Comparison of ENCODE assay signal across 13 cellular contexts in the genomic region with DNA sequence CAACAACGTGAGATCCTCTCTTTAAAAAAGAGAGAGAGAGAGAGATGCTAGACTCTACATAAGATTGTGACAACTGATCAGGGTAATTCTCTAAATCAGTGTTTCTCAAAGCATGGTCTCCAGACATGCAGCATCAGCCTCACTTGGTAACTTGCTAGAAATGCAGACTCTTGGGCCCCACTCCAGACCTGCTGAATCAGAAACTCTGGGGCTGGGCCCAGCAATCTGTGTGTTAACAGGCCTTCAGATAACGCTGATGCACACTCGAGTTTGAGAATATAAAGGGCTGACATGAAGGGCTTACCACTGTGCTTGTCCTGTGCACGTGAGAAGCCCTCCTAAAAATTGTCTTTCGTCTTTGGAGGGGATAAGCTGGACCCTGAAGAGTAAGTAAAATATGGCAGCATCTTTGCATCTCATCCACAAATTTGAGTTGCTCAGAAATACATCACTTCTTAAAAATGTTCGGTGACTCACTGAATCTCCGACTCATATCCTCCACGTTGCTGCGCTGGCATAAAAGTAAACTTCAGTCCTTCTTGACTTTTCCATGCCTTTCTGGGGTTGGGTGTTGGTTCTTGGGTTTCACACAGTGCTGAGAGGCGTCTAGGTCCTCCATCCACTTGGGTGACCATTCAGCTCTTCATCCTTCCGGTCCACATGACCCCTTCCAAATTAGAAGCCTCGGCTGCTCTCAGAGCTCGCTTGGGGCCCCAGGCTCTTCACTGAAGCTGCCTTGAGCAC. TPM values are rescaled to one million over a fixed set of nuclear protein-coding genes. Genes with fewer than 3 reads are reported as not detected.
DNase-seq lines count a peak whose midpoint lies in the region; ATAC-seq and TF ChIP-seq lines count a peak whose summit lies in the region.
"Had no signal": no experiment of that assay in that cellular context is flagged by ENCODE, and none has a peak within 500 bp of the region (broad histone marks: within the 10 kb centered on the region; RNA-seq: fewer than 3 reads in every experiment).

No MANE protein-coding gene starts in this region.

- peaks cover 64% of the 10 kb centered on the region for H3K4me1 Mint-ChIP-seq in activated T-cell treated with anti-CD3 and anti-CD28 coated beads, Interleukin-2, amount 50 U/mL, for 4 hours (ENCODE audit: low read depth)

- CTCF ChIA-PET in AG04450 (lab: Charles Lee): interaction anchor here (1.3 to 4.1 kb wide), 4 partner anchors 7 to 198 kb away, joined by 3 to 27 read pairs (median 16); no protein-coding TSS in a partner anchor

- H2AFZ ChIP-seq in GM23248: peak overlapping the region; percentile 73

- peak; percentile 69 to 72 for ATAC-seq in activated T-cell treated with anti-CD3 and anti-CD28 coated beads, Interleukin-2, amount 50 U/mL, for 4 hours
- no peak for ATAC-seq in HG03135 (IDR thresholded peaks at IDR 0.05; ENCODE audit: unreplicated experiment)
- no peak for ATAC-seq in GM21526 (IDR thresholded peaks at IDR 0.05; ENCODE audit: low FRiP score, unreplicated experiment)
- ATAC-seq: heart left ventricle had no signal

- in situ Hi-C loops in GM23248 (cut with MboI) (no loop called here), G401 (cut with HindIII; ENCODE audit: low sequenced_read_pairs) (no loop called here)

- TF ChIP-seq CTCF in AG04450 (IDR thresholded peaks at IDR 0.05; ENCODE audit: low read depth, low read length) (no peak), fibroblast of villous mesenchyme (IDR thresholded peaks at IDR 0.05; ENCODE audit: insufficient read depth, low read depth, low read length) (no peak)

- WGBS in GM23248 (ENCODE audit: low coverage in 1 of 2, low lambda C conversion rate in 2 of 2, missing lambda C conversion rate in 2 of 2), 2 experiments: 21 to 23% methylated on average over 13 of the region's 13 CpGs

- no peaks in the 10 kb centered on the region for H3K9me3 Mint-ChIP-seq in activated T-cell treated with anti-CD3 and anti-CD28 coated beads, Interleukin-2, amount 50 U/mL, for 4 hours

- peaks cover 39% of the 10 kb centered on the region for H3K4me1 ChIP-seq in GM23248 (ENCODE audit: insufficient read depth)
- H3K4me1 ChIP-seq: adrenal gland had no signal

- no peaks in the 10 kb centered on the region for H3K36me3 Mint-ChIP-seq in activated T-cell treated with anti-CD3 and anti-CD28 coated beads, Interleukin-2, amount 50 U/mL, for 4 hours (ENCODE audit: insufficient read depth)

- no peaks in the 10 kb centered on the region for H4K20me1 ChIP-seq in GM23248 (ENCODE audit: insufficient read depth)

- peak overlapping the region; percentile 59 for H3K4me2 ChIP-seq in GM23248 (ENCODE audit: unreplicated experiment)

- H3F3A ChIP-seq in GM23248 (ENCODE audit: insufficient read depth): peaks cover 19% of the 10 kb centered on the region

- no peaks in the 10 kb centered on the region for H3K9me2 ChIP-seq in GM23248 (ENCODE audit: insufficient read depth)

- H3K27me3 ChIP-seq in AG04450 (ENCODE audit: control insufficient read depth, insufficient read depth, low read length) (no peaks in the 10 kb centered on the region), GM23248 (replicated peaks; ENCODE audit: insufficient read depth) (no peaks in the 10 kb centered on the region)
- H3K27me3 ChIP-seq: adrenal gland, heart left ventricle had no signal

- H3K4me3 Mint-ChIP-seq in activated T-cell treated with anti-CD3 and anti-CD28 coated beads, Interleukin-2, amount 50 U/mL, for 4 hours: no peak overlapping the region

- H3K9me3 ChIP-seq in AG04450 (ENCODE audit: control insufficient read depth, insufficient read depth, low read length) (no peaks in the 10 kb centered on the region), GM23248 (ENCODE audit: low read depth) (no peaks in the 10 kb centered on the region)
- H3K9me3 ChIP-seq: adrenal gland had no signal

- DNase-seq in AG04450 (ENCODE audit: low read depth, low spot score): peak; percentile 62
- peak; percentile 94 for DNase-seq in GM23248
- peak; percentile 35 for DNase-seq in activated T-cell treated with anti-CD3 and anti-CD28 coated beads, Interleukin-2, amount 50 U/mL, for 4 hours
- peak; percentile 52 for DNase-seq in fibroblast of villous mesenchyme (ENCODE audit: low read depth)
- DNase-seq in G401 (ENCODE audit: low spot score): no peak
- DNase-seq in DMS114 treated with DMSO at 0.1 percent for 48 hours (lab: John Stamatoyannopoulos, UW; ENCODE audit: unreplicated experiment): no peak
- DNase-seq: adrenal gland, heart left ventricle, Kasumi-1, NCI-H774, T-helper 9 cell had no signal

- POLR2A ChIA-PET in AG04450 (lab: Yijun Ruan, JAX): interaction anchor here (0.6 to 2.0 kb wide), 2 partner anchors 26 to 450 kb away, joined by 4 to 6 read pairs; a partner anchor contains a TSS

- no peak overlapping the region for H3K4me3 ChIP-seq in AG04450 (ENCODE audit: low read depth, low read length)
- 0 out of 2 replicates have a peak overlapping the region, but pooled peaks have one; percentile 6 for H3K4me3 ChIP-seq in GM23248
- H3K4me3 ChIP-seq in fibroblast of villous mesenchyme (ENCODE audit: low read depth, low read length): no peak overlapping the region
- H3K4me3 ChIP-seq: adrenal gland, heart left ventricle had no signal

- H3K27ac ChIP-seq in AG04450 (ENCODE audit: low read depth, low read length): peak overlapping the region; percentile 96
- peak overlapping the region; percentile 96 for H3K27ac ChIP-seq in GM23248
- H3K27ac ChIP-seq: adrenal gland, heart left ventricle had no signal

- H3K36me3 ChIP-seq in GM23248 (ENCODE audit: low read depth): no peaks in the 10 kb centered on the region
- H3K36me3 ChIP-seq: adrenal gland, heart left ventricle had no signal

- no peaks in the 10 kb centered on the region for H3K27me3 Mint-ChIP-seq in activated T-cell treated with anti-CD3 and anti-CD28 coated beads, Interleukin-2, amount 50 U/mL, for 4 hours (ENCODE audit: low read depth)

- H3K9ac ChIP-seq in GM23248: peak overlapping the region; percentile 67

- H3K79me2 ChIP-seq in GM23248 (ENCODE audit: insufficient read depth): no peaks in the 10 kb centered on the region

RNA-seq across cellular contexts. Expression of a gene that starts 26.1 kb away (rescaled TPM):
- polyA plus RNA-seq in AG04450 (2011; rRNA removed): 2.5 and 2.8 TPM in 2 replicates
- 4.2 and 5.4 TPM in 2 replicates for polyA minus RNA-seq in AG04450 (2011; rRNA and poly(A)+ RNA removed)
- total RNA-seq in GM23248 (2014; rRNA removed; shearing (Covaris generic)): 1.8 and 2.5 TPM in 2 replicates
- polyA plus RNA-seq in GM23248 (2016; fragmentation: Nextera tagmentation; extraction: Ambion mirVana): 2.2 and 3.5 TPM in 2 replicates
- total RNA-seq in activated T-cell treated with anti-CD3 and anti-CD28 coated beads, Interleukin-2, amount 50 U/mL, for 4 hours: 10 to 100 TPM in 1 of 3 donors, 1 to 10 TPM in 2; 8.8 to 10.7 (median 8.9) TPM
- 3.2 and 3.9 TPM in 2 replicates for total RNA-seq in fibroblast of villous mesenchyme
- 7.4 and 11.5 TPM in 2 replicates for total RNA-seq in G401 (2014; rRNA removed; shearing (Covaris generic))

Comparison
In these comparisons a context has a peak if more than half of its experiments do, and no peak if none do; other contexts are left out.
1. DNase-seq: peak in AG04450 (single experiment), GM23248 (single experiment), activated T-cell treated with anti-CD3 and anti-CD28 coated beads, Interleukin-2, amount 50 U/mL, for 4 hours (single experiment) and fibroblast of villous mesenchyme (single experiment); none in G401 (single experiment) and DMS114 treated with DMSO at 0.1 percent for 48 hours (single experiment).
2. ATAC-seq: peak in activated T-cell treated with anti-CD3 and anti-CD28 coated beads, Interleukin-2, amount 50 U/mL, for 4 hours (2 of 2); none in HG03135 (single experiment) and GM21526 (single experiment).